8 cellular contexts compared by ENCODE assay signal in the genomic region with DNA sequence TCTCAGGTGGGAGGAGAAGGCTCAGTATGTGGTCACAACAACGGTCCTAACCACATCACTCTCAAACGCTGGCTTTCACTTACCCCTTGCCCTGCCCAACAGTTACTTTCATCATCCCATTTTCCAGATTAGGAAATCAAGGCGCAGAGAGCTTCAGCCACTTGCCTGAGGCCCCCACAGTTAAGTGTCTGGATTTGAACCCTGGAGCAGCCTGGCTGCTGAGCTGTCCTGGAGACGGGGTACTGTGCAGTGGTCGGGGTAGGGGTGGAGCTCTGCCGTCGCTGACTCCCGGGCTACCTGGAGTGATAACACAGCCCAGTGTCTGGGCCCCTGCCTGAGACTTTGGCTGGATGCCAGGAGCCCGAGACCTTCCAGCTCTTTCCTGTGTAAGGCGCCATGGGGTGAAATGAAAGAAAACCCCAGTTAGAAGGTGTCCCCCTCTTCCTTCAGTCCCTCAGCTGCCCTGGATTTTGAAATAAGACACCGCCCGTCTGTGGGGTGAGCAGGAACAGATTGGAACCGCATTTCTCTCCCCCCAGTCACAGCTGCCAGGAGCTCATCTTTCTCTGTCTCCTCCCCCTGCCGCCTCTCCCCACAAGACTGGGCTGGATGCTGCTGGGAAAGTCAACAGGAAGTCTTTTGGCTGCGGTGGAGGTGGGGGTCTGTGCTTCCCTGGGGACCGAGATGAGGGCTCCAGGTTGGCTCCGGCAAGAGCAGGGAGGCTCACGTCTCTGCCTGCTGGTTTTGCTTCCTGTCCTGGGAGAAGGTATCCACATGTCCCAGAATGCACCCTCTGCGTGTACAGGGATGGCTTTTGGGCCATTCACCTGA.
DNase-seq lines count a peak whose midpoint lies in the region; ATAC-seq and TF ChIP-seq lines count a peak whose summit lies in the region.

No MANE protein-coding gene starts in this region.

- peaks cover 13% of the 10 kb centered on the region for H3K4me1 ChIP-seq in mucosa of descending colon (ENCODE audit: low read depth)

- no peaks in the 10 kb centered on the region for H3K36me3 ChIP-seq in mucosa of descending colon (ENCODE audit: low read depth)

- peak overlapping the region; percentile 75 for H3K4me3 Mint-ChIP-seq in T-helper 1 cell treated with Interleukin-12 subunit alpha and Interleukin-12 subunit beta and Interleukin-4 antibody, amounts not matched to agents 30 μg/mL and 1 μg/mL, for 36 hours
- peak overlapping the region; percentile 71 for H3K4me3 Mint-ChIP-seq in central memory CD8-positive, alpha-beta T cell

- no peak for TF ChIP-seq CTCF in mucosa of descending colon (IDR thresholded peaks at IDR 0.05)

- intact Hi-C loops in mucosa of descending colon (cut with DNase I, micrococcal nuclease), result no loop called here

- no peaks in the 10 kb centered on the region for H3K27me3 Mint-ChIP-seq in T-helper 1 cell treated with Interleukin-12 subunit alpha and Interleukin-12 subunit beta and Interleukin-4 antibody, amounts not matched to agents 30 μg/mL and 1 μg/mL, for 36 hours (ENCODE audit: low read depth)
- H3K27me3 Mint-ChIP-seq in central memory CD8-positive, alpha-beta T cell, result no peaks in the 10 kb centered on the region

- H3K36me3 Mint-ChIP-seq in T-helper 1 cell treated with Interleukin-12 subunit alpha and Interleukin-12 subunit beta and Interleukin-4 antibody, amounts not matched to agents 30 μg/mL and 1 μg/mL, for 36 hours (ENCODE audit: low read depth), result peaks cover 16% of the 10 kb centered on the region
- H3K36me3 Mint-ChIP-seq in central memory CD8-positive, alpha-beta T cell (ENCODE audit: insufficient read depth), result peaks cover 15% of the 10 kb centered on the region

- peak; percentile 77 for ATAC-seq in central memory CD8-positive, alpha-beta T cell (replicated peaks; ENCODE audit: extremely low read depth, poor library complexity, severe bottlenecking)
- ATAC-seq in mucosa of descending colon (peak; percentile 5), HG03432 (IDR thresholded peaks at IDR 0.05; ENCODE audit: unreplicated experiment) (no peak), HG03571 (IDR thresholded peaks at IDR 0.05; ENCODE audit: unreplicated experiment) (no peak)

- peak; percentile 90 for DNase-seq in EL
- peak; percentile 76 for DNase-seq in NCI-H1417 treated with DMSO at 0.1 percent for 48 hours (lab: John Stamatoyannopoulos, UW)
- DNase-seq in central memory CD8-positive, alpha-beta T cell (ENCODE audit: low spot score in 2 of 2), result peak in 1 of 2 donors; percentile 41
- no peak for DNase-seq in mucosa of descending colon
- no peak for DNase-seq in midbrain (lab: John Stamatoyannopoulos, UW)

- no peak overlapping the region for H3K4me3 ChIP-seq in mucosa of descending colon

- H3K4me1 Mint-ChIP-seq in T-helper 1 cell treated with Interleukin-12 subunit alpha and Interleukin-12 subunit beta and Interleukin-4 antibody, amounts not matched to agents 30 μg/mL and 1 μg/mL, for 36 hours (ENCODE audit: low read depth), result peaks cover 44% of the 10 kb centered on the region
- peaks cover 42% of the 10 kb centered on the region for H3K4me1 Mint-ChIP-seq in central memory CD8-positive, alpha-beta T cell

- H3K9me3 ChIP-seq in mucosa of descending colon, result no peaks in the 10 kb centered on the region

- no peaks in the 10 kb centered on the region for H3K9me3 Mint-ChIP-seq in T-helper 1 cell treated with Interleukin-12 subunit alpha and Interleukin-12 subunit beta and Interleukin-4 antibody, amounts not matched to agents 30 μg/mL and 1 μg/mL, for 36 hours
- no peaks in the 10 kb centered on the region for H3K9me3 Mint-ChIP-seq in central memory CD8-positive, alpha-beta T cell

- peak overlapping the region; percentile 71 for H3K27ac Mint-ChIP-seq in T-helper 1 cell treated with Interleukin-12 subunit alpha and Interleukin-12 subunit beta and Interleukin-4 antibody, amounts not matched to agents 30 μg/mL and 1 μg/mL, for 36 hours
- peak overlapping the region; percentile 81 for H3K27ac Mint-ChIP-seq in central memory CD8-positive, alpha-beta T cell (ENCODE audit: low read depth)

Comparison
In these comparisons a context has a peak if more than half of its experiments do, and no peak if none do; other contexts are left out.
1. DNase-seq: peak in EL (single experiment) and NCI-H1417 treated with DMSO at 0.1 percent for 48 hours (single experiment); none in mucosa of descending colon (0 of 3) and midbrain (single experiment).
2. ATAC-seq: peak in central memory CD8-positive, alpha-beta T cell (single experiment) and mucosa of descending colon (single experiment); none in HG03432 (single experiment) and HG03571 (single experiment).